1 cellular context compared by ENCODE assay signal in the genomic region with DNA sequence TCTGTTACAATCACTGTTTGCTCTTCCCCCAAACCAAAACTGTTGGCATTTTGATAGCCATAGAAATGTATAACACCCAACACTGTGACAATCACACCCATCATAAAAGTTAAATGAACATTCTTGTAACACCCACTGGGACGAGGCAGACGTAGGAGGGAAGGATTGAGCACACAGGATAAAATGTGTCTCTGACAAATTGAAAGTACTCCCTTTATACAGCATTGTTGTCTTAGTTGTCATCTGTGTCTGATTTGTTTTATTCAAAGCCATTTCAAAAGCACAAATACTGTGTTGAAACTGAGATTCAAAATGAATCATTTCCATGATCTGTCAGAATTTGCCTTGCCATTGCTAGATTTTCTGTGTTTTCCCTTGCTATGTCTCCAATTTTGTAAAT.
TF ChIP-seq lines count a peak whose summit lies in the region.

No MANE protein-coding gene starts in this region.

TF ChIP-seq in WTC11, 78 proteins besides CTCF, POLR2A, EP300 and RAD21 (continued from another document):
- TF ChIP-seq, protein P1, sequence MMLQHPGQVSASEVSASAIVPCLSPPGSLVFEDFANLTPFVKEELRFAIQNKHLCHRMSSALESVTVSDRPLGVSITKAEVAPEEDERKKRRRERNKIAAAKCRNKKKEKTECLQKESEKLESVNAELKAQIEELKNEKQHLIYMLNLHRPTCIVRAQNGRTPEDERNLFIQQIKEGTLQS (CRISPR knock-in tag; conservative IDR thresholded peaks at IDR 0.05): no peak
- TF ChIP-seq ESRRA (CRISPR knock-in tag; IDR thresholded peaks at IDR 0.05; ENCODE audit: borderline replicate concordance) (no peak), ZNF671 (CRISPR knock-in tag; IDR thresholded peaks at IDR 0.05) (no peak), TP53 (CRISPR knock-in tag; IDR thresholded peaks at IDR 0.05) (no peak), NFYB (CRISPR knock-in tag; conservative IDR thresholded peaks at IDR 0.05; ENCODE audit: low read depth) (no peak)
- TF ChIP-seq, protein P2, sequence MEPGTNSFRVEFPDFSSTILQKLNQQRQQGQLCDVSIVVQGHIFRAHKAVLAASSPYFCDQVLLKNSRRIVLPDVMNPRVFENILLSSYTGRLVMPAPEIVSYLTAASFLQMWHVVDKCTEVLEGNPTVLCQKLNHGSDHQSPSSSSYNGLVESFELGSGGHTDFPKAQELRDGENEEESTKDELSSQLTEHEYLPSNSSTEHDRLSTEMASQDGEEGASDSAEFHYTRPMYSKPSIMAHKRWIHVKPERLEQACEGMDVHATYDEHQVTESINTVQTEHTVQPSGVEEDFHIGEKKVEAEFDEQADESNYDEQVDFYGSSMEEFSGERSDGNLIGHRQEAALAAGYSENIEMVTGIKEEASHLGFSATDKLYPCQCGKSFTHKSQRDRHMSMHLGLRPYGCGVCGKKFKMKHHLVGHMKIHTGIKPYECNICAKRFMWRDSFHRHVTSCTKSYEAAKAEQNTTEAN (CRISPR knock-in tag; IDR thresholded peaks at IDR 0.05): no peak
- TF ChIP-seq, protein P3, sequence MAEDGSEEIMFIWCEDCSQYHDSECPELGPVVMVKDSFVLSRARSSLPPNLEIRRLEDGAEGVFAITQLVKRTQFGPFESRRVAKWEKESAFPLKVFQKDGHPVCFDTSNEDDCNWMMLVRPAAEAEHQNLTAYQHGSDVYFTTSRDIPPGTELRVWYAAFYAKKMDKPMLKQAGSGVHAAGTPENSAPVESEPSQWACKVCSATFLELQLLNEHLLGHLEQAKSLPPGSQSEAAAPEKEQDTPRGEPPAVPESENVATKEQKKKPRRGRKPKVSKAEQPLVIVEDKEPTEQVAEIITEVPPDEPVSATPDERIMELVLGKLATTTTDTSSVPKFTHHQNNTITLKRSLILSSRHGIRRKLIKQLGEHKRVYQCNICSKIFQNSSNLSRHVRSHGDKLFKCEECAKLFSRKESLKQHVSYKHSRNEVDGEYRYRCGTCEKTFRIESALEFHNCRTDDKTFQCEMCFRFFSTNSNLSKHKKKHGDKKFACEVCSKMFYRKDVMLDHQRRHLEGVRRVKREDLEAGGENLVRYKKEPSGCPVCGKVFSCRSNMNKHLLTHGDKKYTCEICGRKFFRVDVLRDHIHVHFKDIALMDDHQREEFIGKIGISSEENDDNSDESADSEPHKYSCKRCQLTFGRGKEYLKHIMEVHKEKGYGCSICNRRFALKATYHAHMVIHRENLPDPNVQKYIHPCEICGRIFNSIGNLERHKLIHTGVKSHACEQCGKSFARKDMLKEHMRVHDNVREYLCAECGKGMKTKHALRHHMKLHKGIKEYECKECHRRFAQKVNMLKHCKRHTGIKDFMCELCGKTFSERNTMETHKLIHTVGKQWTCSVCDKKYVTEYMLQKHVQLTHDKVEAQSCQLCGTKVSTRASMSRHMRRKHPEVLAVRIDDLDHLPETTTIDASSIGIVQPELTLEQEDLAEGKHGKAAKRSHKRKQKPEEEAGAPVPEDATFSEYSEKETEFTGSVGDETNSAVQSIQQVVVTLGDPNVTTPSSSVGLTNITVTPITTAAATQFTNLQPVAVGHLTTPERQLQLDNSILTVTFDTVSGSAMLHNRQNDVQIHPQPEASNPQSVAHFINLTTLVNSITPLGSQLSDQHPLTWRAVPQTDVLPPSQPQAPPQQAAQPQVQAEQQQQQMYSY (CRISPR knock-in tag; IDR thresholded peaks at IDR 0.05): no peak
- TF ChIP-seq, protein P4, sequence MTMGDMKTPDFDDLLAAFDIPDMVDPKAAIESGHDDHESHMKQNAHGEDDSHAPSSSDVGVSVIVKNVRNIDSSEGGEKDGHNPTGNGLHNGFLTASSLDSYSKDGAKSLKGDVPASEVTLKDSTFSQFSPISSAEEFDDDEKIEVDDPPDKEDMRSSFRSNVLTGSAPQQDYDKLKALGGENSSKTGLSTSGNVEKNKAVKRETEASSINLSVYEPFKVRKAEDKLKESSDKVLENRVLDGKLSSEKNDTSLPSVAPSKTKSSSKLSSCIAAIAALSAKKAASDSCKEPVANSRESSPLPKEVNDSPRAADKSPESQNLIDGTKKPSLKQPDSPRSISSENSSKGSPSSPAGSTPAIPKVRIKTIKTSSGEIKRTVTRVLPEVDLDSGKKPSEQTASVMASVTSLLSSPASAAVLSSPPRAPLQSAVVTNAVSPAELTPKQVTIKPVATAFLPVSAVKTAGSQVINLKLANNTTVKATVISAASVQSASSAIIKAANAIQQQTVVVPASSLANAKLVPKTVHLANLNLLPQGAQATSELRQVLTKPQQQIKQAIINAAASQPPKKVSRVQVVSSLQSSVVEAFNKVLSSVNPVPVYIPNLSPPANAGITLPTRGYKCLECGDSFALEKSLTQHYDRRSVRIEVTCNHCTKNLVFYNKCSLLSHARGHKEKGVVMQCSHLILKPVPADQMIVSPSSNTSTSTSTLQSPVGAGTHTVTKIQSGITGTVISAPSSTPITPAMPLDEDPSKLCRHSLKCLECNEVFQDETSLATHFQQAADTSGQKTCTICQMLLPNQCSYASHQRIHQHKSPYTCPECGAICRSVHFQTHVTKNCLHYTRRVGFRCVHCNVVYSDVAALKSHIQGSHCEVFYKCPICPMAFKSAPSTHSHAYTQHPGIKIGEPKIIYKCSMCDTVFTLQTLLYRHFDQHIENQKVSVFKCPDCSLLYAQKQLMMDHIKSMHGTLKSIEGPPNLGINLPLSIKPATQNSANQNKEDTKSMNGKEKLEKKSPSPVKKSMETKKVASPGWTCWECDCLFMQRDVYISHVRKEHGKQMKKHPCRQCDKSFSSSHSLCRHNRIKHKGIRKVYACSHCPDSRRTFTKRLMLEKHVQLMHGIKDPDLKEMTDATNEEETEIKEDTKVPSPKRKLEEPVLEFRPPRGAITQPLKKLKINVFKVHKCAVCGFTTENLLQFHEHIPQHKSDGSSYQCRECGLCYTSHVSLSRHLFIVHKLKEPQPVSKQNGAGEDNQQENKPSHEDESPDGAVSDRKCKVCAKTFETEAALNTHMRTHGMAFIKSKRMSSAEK (CRISPR knock-in tag; IDR thresholded peaks at IDR 0.05; ENCODE audit: borderline replicate concordance): no peak
- TF ChIP-seq, protein P5, sequence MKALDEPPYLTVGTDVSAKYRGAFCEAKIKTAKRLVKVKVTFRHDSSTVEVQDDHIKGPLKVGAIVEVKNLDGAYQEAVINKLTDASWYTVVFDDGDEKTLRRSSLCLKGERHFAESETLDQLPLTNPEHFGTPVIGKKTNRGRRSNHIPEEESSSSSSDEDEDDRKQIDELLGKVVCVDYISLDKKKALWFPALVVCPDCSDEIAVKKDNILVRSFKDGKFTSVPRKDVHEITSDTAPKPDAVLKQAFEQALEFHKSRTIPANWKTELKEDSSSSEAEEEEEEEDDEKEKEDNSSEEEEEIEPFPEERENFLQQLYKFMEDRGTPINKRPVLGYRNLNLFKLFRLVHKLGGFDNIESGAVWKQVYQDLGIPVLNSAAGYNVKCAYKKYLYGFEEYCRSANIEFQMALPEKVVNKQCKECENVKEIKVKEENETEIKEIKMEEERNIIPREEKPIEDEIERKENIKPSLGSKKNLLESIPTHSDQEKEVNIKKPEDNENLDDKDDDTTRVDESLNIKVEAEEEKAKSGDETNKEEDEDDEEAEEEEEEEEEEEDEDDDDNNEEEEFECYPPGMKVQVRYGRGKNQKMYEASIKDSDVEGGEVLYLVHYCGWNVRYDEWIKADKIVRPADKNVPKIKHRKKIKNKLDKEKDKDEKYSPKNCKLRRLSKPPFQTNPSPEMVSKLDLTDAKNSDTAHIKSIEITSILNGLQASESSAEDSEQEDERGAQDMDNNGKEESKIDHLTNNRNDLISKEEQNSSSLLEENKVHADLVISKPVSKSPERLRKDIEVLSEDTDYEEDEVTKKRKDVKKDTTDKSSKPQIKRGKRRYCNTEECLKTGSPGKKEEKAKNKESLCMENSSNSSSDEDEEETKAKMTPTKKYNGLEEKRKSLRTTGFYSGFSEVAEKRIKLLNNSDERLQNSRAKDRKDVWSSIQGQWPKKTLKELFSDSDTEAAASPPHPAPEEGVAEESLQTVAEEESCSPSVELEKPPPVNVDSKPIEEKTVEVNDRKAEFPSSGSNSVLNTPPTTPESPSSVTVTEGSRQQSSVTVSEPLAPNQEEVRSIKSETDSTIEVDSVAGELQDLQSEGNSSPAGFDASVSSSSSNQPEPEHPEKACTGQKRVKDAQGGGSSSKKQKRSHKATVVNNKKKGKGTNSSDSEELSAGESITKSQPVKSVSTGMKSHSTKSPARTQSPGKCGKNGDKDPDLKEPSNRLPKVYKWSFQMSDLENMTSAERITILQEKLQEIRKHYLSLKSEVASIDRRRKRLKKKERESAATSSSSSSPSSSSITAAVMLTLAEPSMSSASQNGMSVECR (CRISPR knock-in tag; IDR thresholded peaks at IDR 0.05; ENCODE audit: borderline replicate concordance): no peak
TF ChIP-seq in WTC11: peak in this region for 0.
